ENCODE assay signal across 8 cellular contexts in genomic region chr7:2844153-2845077, GRCh38. TPM values are rescaled to one million over a fixed set of nuclear protein-coding genes. Genes with fewer than 3 reads are reported as not detected.
DNase-seq lines count a peak whose midpoint lies in the region; ATAC-seq and TF ChIP-seq lines count a peak whose summit lies in the region.

A gene with protein sequence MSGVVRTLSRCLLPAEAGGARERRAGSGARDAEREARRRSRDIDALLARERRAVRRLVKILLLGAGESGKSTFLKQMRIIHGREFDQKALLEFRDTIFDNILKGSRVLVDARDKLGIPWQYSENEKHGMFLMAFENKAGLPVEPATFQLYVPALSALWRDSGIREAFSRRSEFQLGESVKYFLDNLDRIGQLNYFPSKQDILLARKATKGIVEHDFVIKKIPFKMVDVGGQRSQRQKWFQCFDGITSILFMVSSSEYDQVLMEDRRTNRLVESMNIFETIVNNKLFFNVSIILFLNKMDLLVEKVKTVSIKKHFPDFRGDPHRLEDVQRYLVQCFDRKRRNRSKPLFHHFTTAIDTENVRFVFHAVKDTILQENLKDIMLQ (minus strand): TSS chr7:2844308. CDS start chr7:2844161, 147 bp downstream.

- H3K27ac ChIP-seq in dorsolateral prefrontal cortex = peak within 1 kb of the TSS in 38 of 59 donors; percentile 5 to 85 (median 65)

- no peak for TF ChIP-seq CTCF in CD14-positive monocyte (IDR thresholded peaks at IDR 0.05)
- TF ChIP-seq CTCF in dorsolateral prefrontal cortex (IDR thresholded peaks at IDR 0.05 in 54 of 56, conservative IDR thresholded peaks at IDR 0.05 in 2 of 56; ENCODE audit: low read depth in 1 of 56, partially characterized antibody in 56 of 56) = peak in 15 of 56 donors; percentile 4 to 32 (median 18)
- TF ChIP-seq CTCF in lower leg skin (IDR thresholded peaks at IDR 0.05) = no peak

- no peak for TF ChIP-seq POLR2A in lower leg skin (IDR thresholded peaks at IDR 0.05)

- intact Hi-C loops in CD14-positive monocyte (cut with micrococcal nuclease) (loop anchor here (2.0 to 10.0 kb wide), 3 partner anchors 18 to 122 kb away; no protein-coding TSS in a partner anchor), dorsolateral prefrontal cortex (cut with DNase I) (loop anchor here (5.0 to 10.0 kb wide), 3 partner anchors 130 to 280 kb away; no protein-coding TSS in a partner anchor), lower leg skin (cut with DNase I; ENCODE audit: low total_unique reads) (no loop called here)

- peak within 1 kb of the TSS; percentile 83 to 91 for H3K4me3 Mint-ChIP-seq in CD14-positive monocyte

- DNase-seq in CD14-positive monocyte (ENCODE audit: low spot score) (peak; percentile 98), NCI-H82 (lab: John Stamatoyannopoulos, UW) (peak; percentile 99), dorsolateral prefrontal cortex (peak; percentile 97 to 100 (median 99)), lower leg skin (ENCODE audit: low spot score in 2 of 2) (peak; percentile 99 to 100)
- peak; percentile 99 to 100 for DNase-seq in activated CD4-positive, alpha-beta T cell treated with anti-CD3 and anti-CD28 coated beads, Interleukin-2, amount 50 U/mL, for 48 hours
- DNase-seq in stimulated activated CD4-positive, alpha-beta T cell treated with anti-CD3 and anti-CD28 coated beads, Interleukin-4, amount 100 ng/mL, for 48 hours (ENCODE audit: low read depth in 2 of 2) = peak; percentile 96 to 98

- ATAC-seq in GM19397 (IDR thresholded peaks at IDR 0.05; ENCODE audit: unreplicated experiment) = peak; percentile 94
- peak; percentile 96 for ATAC-seq in HG03571 (IDR thresholded peaks at IDR 0.05; ENCODE audit: unreplicated experiment)

- H3K27ac Mint-ChIP-seq in CD14-positive monocyte = peak within 1 kb of the TSS in 6 of 7 donors; percentile 74 to 86 (median 80)

- H3K4me3 ChIP-seq in dorsolateral prefrontal cortex = peak within 1 kb of the TSS; percentile 35 to 90 (median 76)
- H3K4me3 ChIP-seq in lower leg skin (ENCODE audit: low read depth, poor library complexity, severe bottlenecking) = peak within 1 kb of the TSS; percentile 49

- no peaks in the 10 kb centered on the region for H3K27me3 ChIP-seq in dorsolateral prefrontal cortex

- H3K36me3 Mint-ChIP-seq in CD14-positive monocyte = peaks cover 26 to 29% of the 10 kb centered on the region in 2 donors

- peaks cover 0 to 2% (median 0%) of the 10 kb centered on the region in 7 donors for H3K9me3 Mint-ChIP-seq in CD14-positive monocyte

- peaks cover 4 to 9% (median 6%) of the 10 kb centered on the region in 3 donors for H3K27me3 Mint-ChIP-seq in CD14-positive monocyte (ENCODE audit: low read depth in 3 of 3)

- H3K4me1 Mint-ChIP-seq in CD14-positive monocyte = peaks cover 44% of the 10 kb centered on the region

- WGBS in lower leg skin, 2 donors = 3 to 12% methylated on average over 8 to 45 of the region's 80 CpGs

RNA-seq across cellular contexts. Expression of the gene that starts here (rescaled TPM):
- polyA plus RNA-seq in CD14-positive monocyte = 10 to 100 TPM in 1 of 2 donors, 1 to 10 TPM in 1; 3.4 to 10.6 TPM
- 100 to 1,000 TPM in 12 of 120 experiments, 10 to 100 TPM in 108; 45.2 to 162 (median 67.4) TPM for total RNA-seq in dorsolateral prefrontal cortex
- 10 to 100 TPM in 2 of 4 donors, 1 to 10 TPM in 2; 4.6 to 14.0 (median 8.9) TPM for total RNA-seq in lower leg skin

Comparison
In these comparisons a context has a peak if more than half of its experiments do, and no peak if none do; other contexts are left out.
1. Peak in every context shown above with its lines: DNase-seq, ATAC-seq, H3K4me3 ChIP-seq and H3K27ac ChIP-seq.